Comparison of ENCODE assay signal across 8 cellular contexts in the genomic region with DNA sequence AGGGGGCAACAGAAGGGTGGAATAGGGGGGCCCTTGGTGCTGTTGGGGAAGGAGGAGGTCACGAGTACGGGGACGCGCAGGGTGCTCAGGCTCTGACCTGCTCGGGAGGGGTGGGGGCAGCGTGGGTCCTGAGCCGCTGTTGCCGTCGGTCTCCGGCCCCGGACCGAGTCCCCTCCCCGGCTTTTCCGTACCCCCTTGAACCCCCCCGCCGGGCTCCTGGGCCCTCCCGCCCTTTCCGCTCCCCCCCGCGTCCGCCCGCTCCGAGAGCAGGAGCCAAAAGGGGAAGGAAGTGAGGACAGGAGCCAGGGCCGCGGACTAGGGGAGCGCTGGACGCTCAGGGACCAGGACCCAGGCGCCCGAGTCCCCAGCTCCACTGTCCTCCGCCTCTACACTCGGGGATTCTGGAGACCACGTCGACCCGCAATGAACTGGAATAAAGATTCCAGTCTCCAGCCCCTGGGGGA. TPM values are rescaled to one million over a fixed set of nuclear protein-coding genes. Genes with fewer than 3 reads are reported as not detected.
DNase-seq lines count a peak whose midpoint lies in the region; FAIRE-seq and TF ChIP-seq lines count a peak whose summit lies in the region.

A gene with protein sequence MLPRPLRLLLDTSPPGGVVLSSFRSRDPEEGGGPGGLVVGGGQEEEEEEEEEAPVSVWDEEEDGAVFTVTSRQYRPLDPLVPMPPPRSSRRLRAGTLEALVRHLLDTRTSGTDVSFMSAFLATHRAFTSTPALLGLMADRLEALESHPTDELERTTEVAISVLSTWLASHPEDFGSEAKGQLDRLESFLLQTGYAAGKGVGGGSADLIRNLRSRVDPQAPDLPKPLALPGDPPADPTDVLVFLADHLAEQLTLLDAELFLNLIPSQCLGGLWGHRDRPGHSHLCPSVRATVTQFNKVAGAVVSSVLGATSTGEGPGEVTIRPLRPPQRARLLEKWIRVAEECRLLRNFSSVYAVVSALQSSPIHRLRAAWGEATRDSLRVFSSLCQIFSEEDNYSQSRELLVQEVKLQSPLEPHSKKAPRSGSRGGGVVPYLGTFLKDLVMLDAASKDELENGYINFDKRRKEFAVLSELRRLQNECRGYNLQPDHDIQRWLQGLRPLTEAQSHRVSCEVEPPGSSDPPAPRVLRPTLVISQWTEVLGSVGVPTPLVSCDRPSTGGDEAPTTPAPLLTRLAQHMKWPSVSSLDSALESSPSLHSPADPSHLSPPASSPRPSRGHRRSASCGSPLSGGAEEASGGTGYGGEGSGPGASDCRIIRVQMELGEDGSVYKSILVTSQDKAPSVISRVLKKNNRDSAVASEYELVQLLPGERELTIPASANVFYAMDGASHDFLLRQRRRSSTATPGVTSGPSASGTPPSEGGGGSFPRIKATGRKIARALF (minus strand): TSS at position 170 of the 464 bp plus-strand sequence. CDS start 332 bp downstream, outside the sequence.

- H3K27ac Mint-ChIP-seq in CD14-positive monocyte (peak within 1 kb of the TSS; percentile 98 to 100 (median 100)), brain (peak within 1 kb of the TSS; percentile 96 to 100 (median 99))

- H3K27ac ChIP-seq in iPS DF 6.9 (ENCODE audit: low read length), result no peak within 1 kb of the TSS

- H3K27me3 Mint-ChIP-seq in CD14-positive monocyte (ENCODE audit: low read depth in 3 of 3), result peaks cover 0 to 3% (median 0%) of the 10 kb centered on the region in 3 donors
- H3K27me3 Mint-ChIP-seq in brain, result peaks cover 22% of the 10 kb centered on the region

- no peaks in the 10 kb centered on the region for H3K27me3 ChIP-seq in iPS DF 6.9 (ENCODE audit: control insufficient read depth, insufficient read depth, low read length)

- H3K36me3 Mint-ChIP-seq in CD14-positive monocyte (peaks cover 40 to 60% of the 10 kb centered on the region in 2 donors), brain (peaks cover 9% of the 10 kb centered on the region)

- TF ChIP-seq CTCF in CD14-positive monocyte (IDR thresholded peaks at IDR 0.05) (no peak), brain (conservative IDR thresholded peaks at IDR 0.05) (no peak)

- H3K9me3 Mint-ChIP-seq in CD14-positive monocyte (peaks cover 0 to 7% (median 0%) of the 10 kb centered on the region in 7 donors), brain (peaks cover 0 to 3% (median 0%) of the 10 kb centered on the region in 5 experiments)

- intact Hi-C loops in CD14-positive monocyte (cut with micrococcal nuclease), result loop anchor here (2.0 to 10.0 kb wide), 3 partner anchors 96 to 98 kb away; partner anchors contain the start of genes RXRB (in 2 of the 2), SLC39A7 (in 2 of the 2), HSD17B8 (in 1 of the 2) and KIFC1 (in 1 of the 2)

- peak; percentile 85 for DNase-seq in CD14-positive monocyte (ENCODE audit: low spot score)
- DNase-seq in GM19239 (ENCODE audit: insufficient read length, low spot score), result peak; percentile 38
- peak in 49 of 76 experiments; percentile 18 to 74 (median 56) for DNase-seq in HUDEP-2 (lab: John Stamatoyannopoulos, UW; ENCODE audit: unreplicated experiment in 76 of 76)
- DNase-seq in SW480 (ENCODE audit: low spot score), result peak; percentile 16
- no peak for DNase-seq in iPS DF 6.9 (ENCODE audit: low read depth, low spot score)
- DNase-seq in renal cortical epithelial cell (ENCODE audit: low read depth), result no peak
- no peak for DNase-seq in retina

- H3K36me3 ChIP-seq in iPS DF 6.9 (ENCODE audit: control insufficient read depth, insufficient read depth, low read length), result peaks cover 4% of the 10 kb centered on the region

- no peaks in the 10 kb centered on the region for H3K9me3 ChIP-seq in iPS DF 6.9 (ENCODE audit: control insufficient read depth, insufficient read depth, low read length)

- peaks cover 3% of the 10 kb centered on the region; the same call in 1 of the 2 replicates for H3K4me1 ChIP-seq in iPS DF 6.9 (ENCODE audit: control insufficient read depth, insufficient read depth, low read length)

- peak within 1 kb of the TSS; percentile 85 for H3K4me3 ChIP-seq in iPS DF 6.9 (ENCODE audit: low read length)

- WGBS in iPS DF 6.9 (ENCODE audit: insufficient coverage, insufficient read length), result no CpG with 5 or more reads among the region's 34 CpGs

- peak; percentile 4 for FAIRE-seq in GM19239 (lab: Jason Lieb, UNC)

- H3K4me3 Mint-ChIP-seq in CD14-positive monocyte (peak within 1 kb of the TSS; percentile 100), brain (peak within 1 kb of the TSS; percentile 96 to 100 (median 98))

- H3K4me1 Mint-ChIP-seq in CD14-positive monocyte (peaks cover 47% of the 10 kb centered on the region), brain (peaks cover 39% of the 10 kb centered on the region)

RNA-seq across cellular contexts. Expression of the gene that starts here (rescaled TPM):
- polyA plus RNA-seq in CD14-positive monocyte, result 10 to 100 TPM; 14.9 to 15.5 TPM
- 44.9 TPM for polyA plus RNA-seq in brain (ENCODE audit: insufficient read depth, low read depth, low replicate concordance)
- 34.5 and 34.9 TPM in 2 replicates for total RNA-seq in renal cortical epithelial cell

Comparison
In these comparisons a context has a peak if more than half of its experiments do, and no peak if none do; other contexts are left out.
1. DNase-seq: peak in CD14-positive monocyte (single experiment), GM19239 (single experiment), HUDEP-2 (49 of 76) and SW480 (single experiment); none in iPS DF 6.9 (single experiment), renal cortical epithelial cell (single experiment) and retina (single experiment).